Comparison of ENCODE assay signal across 12 cellular contexts in genomic region chr2:225112362-225113111, GRCh38.
DNase-seq lines count a peak whose midpoint lies in the region; ATAC-seq lines count a peak whose summit lies in the region.
"Had no signal": no experiment of that assay in that cellular context is flagged by ENCODE, and none has a peak within 500 bp of the region (broad histone marks: within the 10 kb centered on the region; RNA-seq: fewer than 3 reads in every experiment).

No MANE protein-coding gene starts in this region.

- H3K4me1 Mint-ChIP-seq in naive B cell, result peaks cover 13 to 25% (median 22%) of the 10 kb centered on the region in 3 donors

- DNase-seq in NOMO-1 (lab: John Stamatoyannopoulos, UW; ENCODE audit: unreplicated experiment in 2 of 2) (peak; percentile 67 to 91), naive B cell (peak; percentile 18), HUDEP-2 (lab: John Stamatoyannopoulos, UW; ENCODE audit: unreplicated experiment in 76 of 76) (no peak), NCI-H526 treated with DMSO at 0.1 percent for 48 hours (lab: John Stamatoyannopoulos, UW) (no peak), NCI-H82 treated with DMSO at 0.1 percent for 48 hours (lab: John Stamatoyannopoulos, UW; ENCODE audit: unreplicated experiment) (no peak), NCI-H2081 treated with DMSO at 0.1 percent for 48 hours (lab: John Stamatoyannopoulos, UW) (no peak)
- DNase-seq: activated CD4-positive, alpha-beta T cell treated with anti-CD3 and anti-CD28 coated beads for 36 hours; Calu3; left colon had no signal

- peak overlapping the region in 5 of 8 donors; percentile 2 to 40 (median 21) for H3K4me3 Mint-ChIP-seq in naive B cell
- H3K4me3 Mint-ChIP-seq: activated CD4-positive, alpha-beta T cell treated with anti-CD3 and anti-CD28 coated beads for 36 hours had no signal

- ATAC-seq in GM18511 (IDR thresholded peaks at IDR 0.05; ENCODE audit: unreplicated experiment) (peak; percentile 69), HG02623 (IDR thresholded peaks at IDR 0.05; ENCODE audit: unreplicated experiment) (peak; percentile 75), naive B cell (ENCODE audit: low read depth in 2 of 2) (peak; percentile 65 to 84)
- ATAC-seq: activated CD4-positive, alpha-beta T cell treated with anti-CD3 and anti-CD28 coated beads for 36 hours; HepG2; left colon had no signal

- H3K27ac Mint-ChIP-seq in naive B cell, result peak overlapping the region; percentile 7 to 93 (median 62)
- H3K27ac Mint-ChIP-seq: activated CD4-positive, alpha-beta T cell treated with anti-CD3 and anti-CD28 coated beads for 36 hours had no signal

- H3K36me3 Mint-ChIP-seq in naive B cell, result no peaks in the 10 kb centered on the region

- peaks cover 0 to 3% (median 0%) of the 10 kb centered on the region in 7 donors for H3K9me3 Mint-ChIP-seq in naive B cell

- H3K27me3 Mint-ChIP-seq in naive B cell, result peaks cover 0 to 8% (median 6%) of the 10 kb centered on the region in 3 donors
- H3K27me3 Mint-ChIP-seq: activated CD4-positive, alpha-beta T cell treated with anti-CD3 and anti-CD28 coated beads for 36 hours had no signal

Comparison
In these comparisons a context has a peak if more than half of its experiments do, and no peak if none do; other contexts are left out.
1. DNase-seq: peak in NOMO-1 (2 of 2) and naive B cell (single experiment); none in HUDEP-2 (0 of 76), NCI-H526 treated with DMSO at 0.1 percent for 48 hours (single experiment), NCI-H82 treated with DMSO at 0.1 percent for 48 hours (single experiment) and NCI-H2081 treated with DMSO at 0.1 percent for 48 hours (single experiment).
2. Peak in every context shown above with its lines, with median percentiles within 50 percentile points of each other: ATAC-seq.